Comparison of ENCODE assay signal across 26 cellular contexts in genomic region chr1:102834688-102835320, GRCh38.
A peak's percentile ranks its signal among the peaks of the same experiment; 100 is the strongest.
DNase-seq lines count a peak whose midpoint lies in the region; ATAC-seq, FAIRE-seq and TF ChIP-seq lines count a peak whose summit lies in the region.
"Had no signal": no experiment of that assay in that cellular context is flagged by ENCODE, and none has a peak within 500 bp of the region (broad histone marks: within the 10 kb centered on the region; RNA-seq: fewer than 3 reads in every experiment).

No MANE protein-coding gene starts in this region.

- H3K36me3 Mint-ChIP-seq in activated T-helper 2 cell treated with anti-CD3 and anti-CD28 coated beads, Interferon-gamma antibody, Interleukin-2, Interleukin-4, amounts not matched to agents 10 μg/mL and 5 μg/mL and 100 μg/mL, durations not matched to agents 14 hours and 24 hours and 36 hours (ENCODE audit: low read depth): no peaks in the 10 kb centered on the region
- H3K36me3 Mint-ChIP-seq: activated naive CD8-positive, alpha-beta T cell treated with anti-CD3 and anti-CD28 coated beads for 36 hours; CD4-positive, alpha-beta memory T cell; naive thymus-derived CD8-positive, alpha-beta T cell had no signal

- no peak overlapping the region for H3K4me3 ChIP-seq in A549
- H3K4me3 ChIP-seq in adipocyte (ENCODE audit: low read length): no peak overlapping the region
- no peak overlapping the region for H3K4me3 ChIP-seq in heart right ventricle
- H3K4me3 ChIP-seq: GM23338, heart left ventricle, K562, SJCRH30, suprapubic skin had no signal

- DNase-seq in A549 (ENCODE audit: low read depth in 1 of 2, low spot score in 1 of 2) (no peak), HS-27A (ENCODE audit: low read depth) (peak; percentile 11), adipocyte (ENCODE audit: low read depth) (peak; percentile 33), iris pigment epithelial cell (ENCODE audit: low read depth) (peak; percentile 3), heart right ventricle (no peak), SKM-1 treated with dmso at 0.1 percent for 144 hours (lab: John Stamatoyannopoulos, UW; ENCODE audit: unreplicated experiment) (no peak)
- DNase-seq in activated T-helper 2 cell treated with anti-CD3 and anti-CD28 coated beads, Interferon-gamma antibody, Interleukin-2, Interleukin-4, amounts not matched to agents 10 μg/mL and 5 μg/mL and 100 μg/mL, durations not matched to agents 14 hours and 24 hours and 36 hours (ENCODE audit: low spot score): no peak
- DNase-seq in effector CD4-positive, alpha-beta T cell: no peak
- DNase-seq: activated naive CD8-positive, alpha-beta T cell treated with anti-CD3 and anti-CD28 coated beads for 36 hours; activated T-cell treated with anti-CD3 and anti-CD28 coated beads, Interleukin-2, amount 50 U/mL, for 48 hours; CD4-positive, alpha-beta memory T cell; dermis blood vessel endothelial cell; DMS53; heart left ventricle; naive thymus-derived CD8-positive, alpha-beta T cell; NCI-H1092; NCI-H2081 treated with DMSO at 0.1 percent for 48 hours; NCI-H510A treated with DMSO at 0.1 percent for 48 hours; posterior cingulate gyrus; SJCRH30; stimulated activated CD8-positive, alpha-beta memory T cell treated with anti-CD3 and anti-CD28 coated beads, Interleukin-4, amount 100 ng/mL, for 48 hours; T-helper 2 cell had no signal

- FAIRE-seq in A549 (lab: Jason Lieb, UNC): no peak
- FAIRE-seq: K562 had no signal

- no peak for TF ChIP-seq CTCF in A549 (IDR thresholded peaks at IDR 0.05)
- TF ChIP-seq CTCF in heart right ventricle (IDR thresholded peaks at IDR 0.05): no peak

- H3K4me3 Mint-ChIP-seq in activated T-helper 2 cell treated with anti-CD3 and anti-CD28 coated beads, Interferon-gamma antibody, Interleukin-2, Interleukin-4, amounts not matched to agents 10 μg/mL and 5 μg/mL and 100 μg/mL, durations not matched to agents 14 hours and 24 hours and 36 hours (ENCODE audit: low read depth): no peak overlapping the region
- H3K4me3 Mint-ChIP-seq: activated naive CD8-positive, alpha-beta T cell treated with anti-CD3 and anti-CD28 coated beads for 36 hours; CD4-positive, alpha-beta memory T cell; GM23338; naive thymus-derived CD8-positive, alpha-beta T cell had no signal

- intact Hi-C loops in heart right ventricle (cut with DNase I): no loop called here
- intact Hi-C loops in activated T-helper 2 cell treated with anti-CD3 and anti-CD28 coated beads, Interferon-gamma antibody, Interleukin-2, Interleukin-4, amounts not matched to agents 10 μg/mL and 5 μg/mL and 100 μg/mL, durations not matched to agents 14 hours and 24 hours and 36 hours (cut with micrococcal nuclease): no loop called here

- TF ChIP-seq EP300 in A549 (IDR thresholded peaks at IDR 0.05): no peak

- WGBS in A549 (ENCODE audit: missing lambda C conversion rate): 17% methylated on average over 1 of the region's 1 CpG
- WGBS in heart right ventricle, 2 donors: 86% methylated on average over 1 of the region's 1 CpG

- 0 out of 5 replicates have a peak, but pooled peaks have one; percentile 7 to 11 for TF ChIP-seq RAD21 in A549 (conservative IDR thresholded peaks at IDR 0.05 in 1 of 2, IDR thresholded peaks at IDR 0.05 in 1 of 2)

- no peak overlapping the region for H3K9ac ChIP-seq in adipocyte (ENCODE audit: low read length)

- H3K27me3 ChIP-seq in adipocyte (replicated peaks; ENCODE audit: control insufficient read depth, insufficient read depth, low read length) (no peaks in the 10 kb centered on the region), heart right ventricle (no peaks in the 10 kb centered on the region)
- H3K27me3 ChIP-seq: heart left ventricle, SJCRH30, suprapubic skin had no signal

- H3K27ac Mint-ChIP-seq in activated T-helper 2 cell treated with anti-CD3 and anti-CD28 coated beads, Interferon-gamma antibody, Interleukin-2, Interleukin-4, amounts not matched to agents 10 μg/mL and 5 μg/mL and 100 μg/mL, durations not matched to agents 14 hours and 24 hours and 36 hours: no peak overlapping the region
- H3K27ac Mint-ChIP-seq: activated naive CD8-positive, alpha-beta T cell treated with anti-CD3 and anti-CD28 coated beads for 36 hours; CD4-positive, alpha-beta memory T cell; GM23338; naive thymus-derived CD8-positive, alpha-beta T cell had no signal

- H3K9me3 ChIP-seq in A549: no peaks in the 10 kb centered on the region
- H3K9me3 ChIP-seq in adipocyte (ENCODE audit: control insufficient read depth, low read length): no peaks in the 10 kb centered on the region
- H3K9me3 ChIP-seq in heart right ventricle: peaks cover 0 to 28% (median 0%) of the 10 kb centered on the region in 11 donors
- H3K9me3 ChIP-seq: SJCRH30 had no signal

- no peak overlapping the region for H3K27ac ChIP-seq in A549
- H3K27ac ChIP-seq in heart right ventricle: no peak overlapping the region
- H3K27ac ChIP-seq: heart left ventricle, HL-60, SJCRH30, suprapubic skin had no signal

- H3K9me3 Mint-ChIP-seq in activated T-helper 2 cell treated with anti-CD3 and anti-CD28 coated beads, Interferon-gamma antibody, Interleukin-2, Interleukin-4, amounts not matched to agents 10 μg/mL and 5 μg/mL and 100 μg/mL, durations not matched to agents 14 hours and 24 hours and 36 hours: peaks cover 14% of the 10 kb centered on the region

- H3K36me3 ChIP-seq in adipocyte (ENCODE audit: control insufficient read depth, insufficient read depth, low read length, severe bottlenecking) (no peaks in the 10 kb centered on the region), heart right ventricle (no peaks in the 10 kb centered on the region)
- H3K36me3 ChIP-seq: heart left ventricle, SJCRH30, suprapubic skin had no signal

- CTCF ChIA-PET in A549 (lab: Yijun Ruan, JAX): no interaction called here

- POLR2A ChIA-PET in A549 (lab: Yijun Ruan, JAX): no interaction called here

- H3K4me2 ChIP-seq in A549: no peak overlapping the region
- H3K4me2 ChIP-seq: GM23338 had no signal

- ATAC-seq in A549: peak; percentile 58 to 64; a peak in 2 of 6 replicates
- ATAC-seq in heart right ventricle: no peak
- ATAC-seq: GM23338; heart left ventricle; K562; naive thymus-derived CD8-positive, alpha-beta T cell had no signal

- no peaks in the 10 kb centered on the region for H3K27me3 Mint-ChIP-seq in activated T-helper 2 cell treated with anti-CD3 and anti-CD28 coated beads, Interferon-gamma antibody, Interleukin-2, Interleukin-4, amounts not matched to agents 10 μg/mL and 5 μg/mL and 100 μg/mL, durations not matched to agents 14 hours and 24 hours and 36 hours (ENCODE audit: low read depth)
- H3K27me3 Mint-ChIP-seq: activated naive CD8-positive, alpha-beta T cell treated with anti-CD3 and anti-CD28 coated beads for 36 hours; CD4-positive, alpha-beta memory T cell; naive thymus-derived CD8-positive, alpha-beta T cell had no signal

- H3K4me1 Mint-ChIP-seq in activated T-helper 2 cell treated with anti-CD3 and anti-CD28 coated beads, Interferon-gamma antibody, Interleukin-2, Interleukin-4, amounts not matched to agents 10 μg/mL and 5 μg/mL and 100 μg/mL, durations not matched to agents 14 hours and 24 hours and 36 hours (ENCODE audit: low read depth): no peaks in the 10 kb centered on the region
- H3K4me1 Mint-ChIP-seq: activated naive CD8-positive, alpha-beta T cell treated with anti-CD3 and anti-CD28 coated beads for 36 hours; CD4-positive, alpha-beta memory T cell; GM23338; naive thymus-derived CD8-positive, alpha-beta T cell had no signal

- TF ChIP-seq POLR2A in A549 (IDR thresholded peaks at IDR 0.05; ENCODE audit: low read length): no peak

- H3K4me1 ChIP-seq in A549 (no peaks in the 10 kb centered on the region), adipocyte (ENCODE audit: control insufficient read depth, insufficient read depth, low read length) (peaks cover 17% of the 10 kb centered on the region), heart right ventricle (no peaks in the 10 kb centered on the region)
- H3K4me1 ChIP-seq: heart left ventricle, SJCRH30, suprapubic skin had no signal

TF ChIP-seq in A549, 52 proteins besides CTCF, POLR2A, EP300 and RAD21:
- TF ChIP-seq, protein P1, sequence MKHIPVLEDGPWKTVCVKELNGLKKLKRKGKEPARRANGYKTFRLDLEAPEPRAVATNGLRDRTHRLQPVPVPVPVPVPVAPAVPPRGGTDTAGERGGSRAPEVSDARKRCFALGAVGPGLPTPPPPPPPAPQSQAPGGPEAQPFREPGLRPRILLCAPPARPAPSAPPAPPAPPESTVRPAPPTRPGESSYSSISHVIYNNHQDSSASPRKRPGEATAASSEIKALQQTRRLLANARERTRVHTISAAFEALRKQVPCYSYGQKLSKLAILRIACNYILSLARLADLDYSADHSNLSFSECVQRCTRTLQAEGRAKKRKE (CRISPR knock-in tag; IDR thresholded peaks at IDR 0.05; ENCODE audit: low read depth): no peak
- TF ChIP-seq ZFP36 (IDR thresholded peaks at IDR 0.05; ENCODE audit: borderline replicate concordance, partially characterized antibody): no peak
- no peak for TF ChIP-seq HOXA7 (CRISPR knock-in tag; IDR thresholded peaks at IDR 0.05)
- TF ChIP-seq JUNB (IDR thresholded peaks at IDR 0.05): no peak
- TF ChIP-seq CBX2 (IDR thresholded peaks at IDR 0.05; ENCODE audit: borderline replicate concordance, low read depth): no peak
- TF ChIP-seq EHF (CRISPR knock-in tag; IDR thresholded peaks at IDR 0.05): no peak
- TF ChIP-seq NR3C1 (IDR thresholded peaks at IDR 0.05): no peak
- TF ChIP-seq PBX3 (IDR thresholded peaks at IDR 0.05): no peak
- TF ChIP-seq RARB (CRISPR knock-in tag; IDR thresholded peaks at IDR 0.05): no peak
- no peak for TF ChIP-seq KDM1A (IDR thresholded peaks at IDR 0.05; ENCODE audit: low read depth)
- no peak for TF ChIP-seq HEYL (CRISPR knock-in tag; IDR thresholded peaks at IDR 0.05)
- no peak for TF ChIP-seq TP53 (CRISPR knock-in tag; IDR thresholded peaks at IDR 0.05)

Comparison
In these comparisons a context has a peak if more than half of its experiments do, and no peak if none do; other contexts are left out.
1. ATAC-seq: peak in A549 (2 of 2); none in heart right ventricle (0 of 8).
2. DNase-seq: peak in HS-27A (single experiment), adipocyte (single experiment) and iris pigment epithelial cell (single experiment); none in A549 (0 of 2), heart right ventricle (0 of 2), activated T-helper 2 cell treated with anti-CD3 and anti-CD28 coated beads, Interferon-gamma antibody, Interleukin-2, Interleukin-4, amounts not matched to agents 10 μg/mL and 5 μg/mL and 100 μg/mL, durations not matched to agents 14 hours and 24 hours and 36 hours (single experiment), SKM-1 treated with dmso at 0.1 percent for 144 hours (single experiment) and effector CD4-positive, alpha-beta T cell (single experiment).